Comparison of ENCODE assay signal across 21 cellular contexts in the genomic region with DNA sequence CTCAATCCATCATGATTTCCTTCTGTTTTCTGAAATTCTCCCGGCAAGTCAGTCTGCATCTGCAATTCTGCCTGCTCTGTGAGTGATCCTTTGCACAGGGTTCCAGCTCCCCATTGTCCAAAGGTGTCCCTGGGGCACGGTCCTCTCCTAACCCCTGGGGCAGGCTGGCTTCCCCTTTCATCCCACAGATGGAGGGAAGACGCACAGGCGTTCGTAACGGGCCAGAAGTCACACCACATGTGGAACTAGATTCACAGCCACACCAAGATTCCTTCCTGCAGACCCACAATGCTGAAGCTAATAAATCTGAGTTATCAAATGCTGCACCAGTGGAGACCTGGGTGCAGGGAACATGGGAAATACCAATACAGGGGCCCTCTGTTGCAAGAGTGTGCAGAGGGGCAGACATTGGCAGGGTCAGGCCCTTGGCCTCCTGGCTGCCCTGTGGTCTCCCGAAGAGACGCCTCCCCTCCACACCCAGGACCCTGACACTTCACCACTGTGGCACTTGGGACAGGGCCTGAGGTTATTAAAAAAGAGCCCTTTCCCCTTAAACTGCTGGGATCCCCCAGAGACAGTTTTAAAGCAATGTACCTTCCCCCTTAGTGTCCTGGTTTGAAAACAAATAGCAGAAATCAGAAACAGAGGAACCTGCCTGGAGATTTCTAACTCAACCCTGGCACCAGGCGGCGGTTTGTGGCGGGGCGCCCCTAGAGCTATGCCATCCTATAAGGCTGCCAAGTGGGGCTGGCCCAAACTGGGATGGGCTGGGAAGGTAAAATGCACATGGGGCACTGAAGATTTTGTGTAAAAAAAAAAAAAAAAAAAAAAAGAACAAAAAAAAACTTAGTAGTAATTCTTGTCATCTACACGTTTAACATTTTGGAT. TPM values are rescaled to one million over a fixed set of nuclear protein-coding genes. Genes with fewer than 3 reads are reported as not detected.
A peak's percentile ranks its signal among the peaks of the same experiment; 100 is the strongest.
DNase-seq lines count a peak whose midpoint lies in the region; ATAC-seq and TF ChIP-seq lines count a peak whose summit lies in the region.
"Had no signal": no experiment of that assay in that cellular context is flagged by ENCODE, and none has a peak within 500 bp of the region (broad histone marks: within the 10 kb centered on the region; RNA-seq: fewer than 3 reads in every experiment).

No MANE protein-coding gene starts in this region.

- H3K4me1 Mint-ChIP-seq in HFFc6 (ENCODE audit: low read depth), result peaks cover 55% of the 10 kb centered on the region
- H3K4me1 Mint-ChIP-seq in glutamatergic neuron (ENCODE audit: low read depth, unreplicated experiment), result peaks cover 74% of the 10 kb centered on the region

- no peaks in the 10 kb centered on the region for H3K9me3 ChIP-seq in Panc1 (ENCODE audit: control insufficient read depth, insufficient read depth, low read depth, low read length)
- H3K9me3 ChIP-seq: Caco-2, SJCRH30 had no signal

- POLR2A ChIA-PET in Panc1 (lab: Charles Lee), result no interaction called here

- peaks cover 38% of the 10 kb centered on the region for H3K4me1 ChIP-seq in Panc1 (ENCODE audit: control insufficient read depth, insufficient read depth, low read length)
- H3K4me1 ChIP-seq: SJCRH30 had no signal

- H3K36me3 ChIP-seq in Panc1 (ENCODE audit: control insufficient read depth, insufficient read depth, low read length), result no peaks in the 10 kb centered on the region
- H3K36me3 ChIP-seq: SJCRH30 had no signal

- H3K27me3 ChIP-seq in Panc1 (ENCODE audit: control insufficient read depth, insufficient read depth, low read length), result no peaks in the 10 kb centered on the region
- H3K27me3 ChIP-seq: SJCRH30 had no signal

- TF ChIP-seq CTCF in HFFc6 (IDR thresholded peaks at IDR 0.05) (no peak), Panc1 (IDR thresholded peaks at IDR 0.05) (no peak; the same call in 1 of the 2 replicates), glutamatergic neuron (IDR thresholded peaks at IDR 0.05; ENCODE audit: partially characterized antibody, unreplicated experiment) (no peak)

- ATAC-seq in Panc1, result 0 out of 2 replicates have a peak, but pooled peaks have one; percentile 18
- peak; percentile 62 for ATAC-seq in sciatic nerve
- ATAC-seq in HG03432 (IDR thresholded peaks at IDR 0.05; ENCODE audit: unreplicated experiment), result no peak
- ATAC-seq: activated CD8-positive, alpha-beta T cell treated with anti-CD3 and anti-CD28 coated beads, Interleukin-2, amount 10 ng/mL, durations not matched to agents 7 days and 5 days had no signal

- BruUV-seq in Panc1 (replicated peaks; lab: Mats Ljungman, UMichigan), result no TSS peak

- H3K4me3 ChIP-seq in Panc1 (ENCODE audit: low read depth in 2 of 2, low read length in 2 of 2), result no peak overlapping the region
- H3K4me3 ChIP-seq: SJCRH30 had no signal

- CTCF ChIA-PET in Panc1 (lab: Charles Lee), result interaction anchor here (0.7 kb wide), 1 partner anchor 23 kb away, joined by 5 read pairs; no protein-coding TSS in a partner anchor

- no peaks in the 10 kb centered on the region for H3K9me3 Mint-ChIP-seq in HFFc6
- peaks cover 22% of the 10 kb centered on the region for H3K9me3 Mint-ChIP-seq in glutamatergic neuron (ENCODE audit: unreplicated experiment)
- H3K9me3 Mint-ChIP-seq: activated naive CD4-positive, alpha-beta T cell treated with anti-CD3 and anti-CD28 coated beads, Interleukin-2, amount 50 U/mL, for 24 hours; nephron had no signal

- peaks cover 2% of the 10 kb centered on the region; the same call in 1 of the 2 replicates for H3K27me3 Mint-ChIP-seq in HFFc6 (ENCODE audit: insufficient read depth)
- H3K27me3 Mint-ChIP-seq in glutamatergic neuron (ENCODE audit: unreplicated experiment), result peaks cover 10% of the 10 kb centered on the region
- H3K27me3 Mint-ChIP-seq: activated naive CD4-positive, alpha-beta T cell treated with anti-CD3 and anti-CD28 coated beads, Interleukin-2, amount 50 U/mL, for 24 hours had no signal

- H3K36me3 Mint-ChIP-seq in HFFc6 (ENCODE audit: low read depth) (peaks cover 22% of the 10 kb centered on the region), glutamatergic neuron (ENCODE audit: unreplicated experiment) (peaks cover 4% of the 10 kb centered on the region)

- peak overlapping the region; percentile 19; the same call in 1 of the 2 replicates for H3K27ac ChIP-seq in Panc1 (ENCODE audit: low read length)
- H3K27ac ChIP-seq: SJCRH30 had no signal

- intact Hi-C loops in Panc1 (cut with micrococcal nuclease; ENCODE audit: unreplicated experiment) (loop anchor here (5.0 kb wide), 1 partner anchor 72 kb away; no protein-coding TSS in a partner anchor), sciatic nerve (cut with DNase I) (no loop called here)

- H3K4me3 Mint-ChIP-seq in HFFc6 (peak overlapping the region; percentile 41; the same call in 1 of the 2 replicates), glutamatergic neuron (ENCODE audit: unreplicated experiment) (peak overlapping the region; percentile 74)
- H3K4me3 Mint-ChIP-seq: activated CD8-positive, alpha-beta T cell treated with anti-CD3 and anti-CD28 coated beads, Interleukin-2, amount 10 ng/mL, durations not matched to agents 7 days and 5 days; activated naive CD4-positive, alpha-beta T cell treated with anti-CD3 and anti-CD28 coated beads, Interleukin-2, amount 50 U/mL, for 24 hours; nephron had no signal

- in situ Hi-C loops in Panc1 (cut with HindIII; ENCODE audit: low pct_unique_long_range_greater_than_20kb, low sequenced_read_pairs), result no loop called here

- H3K27ac Mint-ChIP-seq in HFFc6 (peak overlapping the region; percentile 76), glutamatergic neuron (ENCODE audit: unreplicated experiment) (peak overlapping the region; percentile 79)
- H3K27ac Mint-ChIP-seq: activated CD8-positive, alpha-beta T cell treated with anti-CD3 and anti-CD28 coated beads, Interleukin-2, amount 10 ng/mL, durations not matched to agents 7 days and 5 days; activated naive CD4-positive, alpha-beta T cell treated with anti-CD3 and anti-CD28 coated beads, Interleukin-2, amount 50 U/mL, for 24 hours; nephron had no signal

- DNase-seq in HFFc6, result no peak
- no peak for DNase-seq in Panc1 (ENCODE audit: low read depth, low spot score)
- no peak for DNase-seq in glutamatergic neuron
- peak; percentile 63 for DNase-seq in sciatic nerve (ENCODE audit: low spot score)
- DNase-seq in NCI-H1092 (lab: John Stamatoyannopoulos, UW), result no peak
- no peak for DNase-seq in kidney glomerular epithelial cell (lab: John Stamatoyannopoulos, UW)
- DNase-seq: activated CD4-positive, CD25-positive, alpha-beta regulatory T cell; activated CD8-positive, alpha-beta T cell treated with anti-CD3 and anti-CD28 coated beads, Interleukin-2, amount 10 ng/mL, durations not matched to agents 7 days and 5 days; activated T-cell treated with anti-CD3 and anti-CD28 coated beads, Interleukin-2, amount 50 U/mL, for 48 hours; Caco-2; hippocampal formation; islet precursor cell; KG1; NCI-H1105 treated with DMSO at 0.1 percent for 48 hours; NCI-H510A treated with DMSO at 0.1 percent for 48 hours; SJCRH30; stimulated activated CD8-positive, alpha-beta memory T cell treated with anti-CD3 and anti-CD28 coated beads, Interleukin-4, amount 100 ng/mL, for 48 hours; substantia nigra had no signal

RNA-seq across cellular contexts. Expression of a gene that starts 15.4 kb away (rescaled TPM):
- total RNA-seq in HFFc6 (2021; fragmentation: NEBNext Ultra II Directional; extraction: Animal tissue kit (Norgen Biotek cat#: 25700)), result 10 to 100 TPM; 34.6 to 52.2 (median 42.2) TPM
- 28.6 TPM for total RNA-seq in Panc1 (2021; ENCODE audit: unreplicated experiment)
- polyA plus RNA-seq in Panc1 (2012; ENCODE audit: insufficient read length), result 11.7 TPM
- 192 TPM for total RNA-seq in glutamatergic neuron (ENCODE audit: unreplicated experiment)
- total RNA-seq in sciatic nerve, result 53.5 TPM
